10 cellular contexts compared by ENCODE assay signal in genomic region chr1:109133815-109134214, GRCh38. TPM values are rescaled to one million over a fixed set of nuclear protein-coding genes. Genes with fewer than 3 reads are reported as not detected.
DNase-seq lines count a peak whose midpoint lies in the region; ATAC-seq and TF ChIP-seq lines count a peak whose summit lies in the region.
"Had no signal": no experiment of that assay in that cellular context is flagged by ENCODE, and none has a peak within 500 bp of the region (broad histone marks: within the 10 kb centered on the region; RNA-seq: fewer than 3 reads in every experiment).

No MANE protein-coding gene starts in this region.

- no peak for TF ChIP-seq POLR2A in spleen (IDR thresholded peaks at IDR 0.05)

- WGBS in spleen, 5 donors, result 14 to 39% (median 26%) methylated on average over 2 of the region's 2 CpGs

- peak overlapping the region in 1 of 8 donors; percentile 3 for H3K4me3 ChIP-seq in spleen

- DNase-seq in DMS 273 (lab: John Stamatoyannopoulos, UW; ENCODE audit: unreplicated experiment) (peak; percentile 62), DMS 273 treated with DMSO at 0.1 percent for 48 hours (lab: John Stamatoyannopoulos, UW) (no peak), NCI-H1105 (lab: John Stamatoyannopoulos, UW) (peak; percentile 23), head of caudate nucleus (peak in 39 of 42 donors; percentile 11 to 77 (median 43)), spleen (peak; percentile 90)

- H3K27me3 ChIP-seq in spleen (replicated peaks in 1 of 7), result no peaks in the 10 kb centered on the region

- H3K4me1 ChIP-seq in spleen, result peaks cover 0 to 29% (median 15%) of the 10 kb centered on the region in 6 donors

- no peak for ATAC-seq in GM19023 (IDR thresholded peaks at IDR 0.05; ENCODE audit: unreplicated experiment)
- no peak for ATAC-seq in HG03097 (IDR thresholded peaks at IDR 0.05; ENCODE audit: low FRiP score, unreplicated experiment)
- no peak for ATAC-seq in HG02870 (IDR thresholded peaks at IDR 0.05; ENCODE audit: unreplicated experiment)
- ATAC-seq: Panc1 had no signal

- H3K36me3 ChIP-seq in spleen, result no peaks in the 10 kb centered on the region

- intact Hi-C loops in head of caudate nucleus (cut with DNase I), result no loop called here
- intact Hi-C loops in spleen (cut with DNase I; ENCODE audit: low total_unique reads), result no loop called here

- no peak for TF ChIP-seq CTCF in spleen (IDR thresholded peaks at IDR 0.05 in 8 of 11, conservative IDR thresholded peaks at IDR 0.05 in 3 of 11)

- peak overlapping the region in 6 of 8 donors; percentile 25 to 81 (median 58) for H3K27ac ChIP-seq in spleen
- H3K27ac ChIP-seq: 22Rv1 had no signal

- no peaks in the 10 kb centered on the region for H3K9me3 ChIP-seq in spleen

RNA-seq across cellular contexts. Expression of gene ELAPOR1, which starts 19.9 kb away (rescaled TPM):
- 10 to 100 TPM in 1 of 7 donors, 1 to 10 TPM in 6; 2.3 to 10.3 (median 5.5) TPM for total RNA-seq in spleen
- polyA plus RNA-seq in spleen, result under 1 TPM; 0.26 to 0.36 (median 0.32) TPM

RNA-seq across cellular contexts. Expression of gene TMEM167B, which starts 43.3 kb away (rescaled TPM):
- 10 to 100 TPM; 23.1 to 48.2 (median 45.2) TPM for total RNA-seq in spleen
- polyA plus RNA-seq in spleen, result 10 to 100 TPM; 19.1 to 20.4 (median 19.7) TPM

RNA-seq across cellular contexts. Expression of gene TAF13, which starts 58.0 kb away (rescaled TPM):
- 10 to 100 TPM; 18.0 to 32.5 (median 24.5) TPM for total RNA-seq in spleen
- 10 to 100 TPM in 2 of 3 donors, 1 to 10 TPM in 1; 9.0 to 22.5 (median 12.5) TPM for polyA plus RNA-seq in spleen
